Comparison of ENCODE assay signal across 19 cellular contexts in the genomic region with DNA sequence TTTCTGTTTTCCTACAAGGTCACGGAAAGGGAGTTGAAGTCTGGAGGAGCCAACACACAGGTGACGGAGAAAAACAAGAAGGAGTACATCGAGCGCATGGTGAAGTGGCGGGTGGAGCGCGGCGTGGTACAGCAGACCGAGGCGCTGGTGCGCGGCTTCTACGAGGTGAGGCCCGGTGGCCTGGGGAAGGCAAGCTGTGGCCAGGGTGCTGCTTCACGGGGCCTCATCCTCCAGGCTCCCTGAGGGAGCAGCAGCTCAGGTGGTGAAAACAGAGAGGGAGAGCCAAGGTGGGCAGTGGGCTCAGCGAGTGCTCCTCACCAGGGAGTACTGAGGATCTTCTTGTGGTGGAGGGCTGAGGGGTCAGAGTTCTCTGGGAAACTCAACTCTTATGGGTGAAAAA. TPM values are rescaled to one million over a fixed set of nuclear protein-coding genes. Genes with fewer than 3 reads are reported as not detected.
A peak's percentile ranks its signal among the peaks of the same experiment; 100 is the strongest.
DNase-seq lines count a peak whose midpoint lies in the region; ATAC-seq, FAIRE-seq and TF ChIP-seq lines count a peak whose summit lies in the region.
"Had no signal": no experiment of that assay in that cellular context is flagged by ENCODE, and none has a peak within 500 bp of the region (broad histone marks: within the 10 kb centered on the region; RNA-seq: fewer than 3 reads in every experiment).

No MANE protein-coding gene starts in this region.

- no peak overlapping the region for H2BK12ac ChIP-seq in mesenchymal stem cell (ENCODE audit: low read length in 2 of 2)

- TF ChIP-seq EP300 in K562 (IDR thresholded peaks at IDR 0.05; ENCODE audit: low read length) = no peak

- no peak overlapping the region for H3K4me2 ChIP-seq in DND-41 (ENCODE audit: insufficient read depth, low read length)
- H3K4me2 ChIP-seq in K562 (ENCODE audit: insufficient read depth, low read length) = no peak overlapping the region
- H3K4me2 ChIP-seq in mesenchymal stem cell (ENCODE audit: low read length, poor library complexity, severe bottlenecking) = no peak overlapping the region

- H4K91ac ChIP-seq in mesenchymal stem cell (ENCODE audit: low read length) = peak overlapping the region; percentile 13

- no peak overlapping the region for H3K4ac ChIP-seq in mesenchymal stem cell (ENCODE audit: low read depth in 1 of 2, low read length in 2 of 2)

- no peak overlapping the region for H2AK5ac ChIP-seq in mesenchymal stem cell (ENCODE audit: low read length, severe bottlenecking)

- no peak overlapping the region for H3K4me3 Mint-ChIP-seq in progenitor cell of endocrine pancreas (ENCODE audit: low read depth)
- H3K4me3 Mint-ChIP-seq in stimulated activated naive B cell treated with anti-CD40 and anti-IgM and Interleukin-4, amounts not matched to agents 10 μg/mL and 1 μg/mL and 100 μg/mL, for 72 hours = no peak overlapping the region
- H3K4me3 Mint-ChIP-seq: CD8-positive, alpha-beta T cell; HFFc6 had no signal

- no peak overlapping the region for H2BK15ac ChIP-seq in mesenchymal stem cell (ENCODE audit: low read depth, poor library complexity, severe bottlenecking)

- no peak overlapping the region for H4K8ac ChIP-seq in mesenchymal stem cell (ENCODE audit: low read length)

- no peaks in the 10 kb centered on the region for H3K4me1 Mint-ChIP-seq in progenitor cell of endocrine pancreas (ENCODE audit: low read depth)
- no peaks in the 10 kb centered on the region for H3K4me1 Mint-ChIP-seq in stimulated activated naive B cell treated with anti-CD40 and anti-IgM and Interleukin-4, amounts not matched to agents 10 μg/mL and 1 μg/mL and 100 μg/mL, for 72 hours

- no peak overlapping the region for H3K18ac ChIP-seq in mesenchymal stem cell (ENCODE audit: low read depth in 1 of 2, low read length in 2 of 2)

- no peak for ATAC-seq in DND-41 (ENCODE audit: insufficient read depth, low read depth)
- ATAC-seq in K562 = no peak
- no peak for ATAC-seq in GM21526 (IDR thresholded peaks at IDR 0.05; ENCODE audit: low FRiP score, unreplicated experiment)
- ATAC-seq in GM21529 (IDR thresholded peaks at IDR 0.05; ENCODE audit: unreplicated experiment) = no peak
- no peak for ATAC-seq in stimulated activated naive B cell treated with anti-CD40 and anti-IgM and Interleukin-4, amounts not matched to agents 10 μg/mL and 1 μg/mL and 100 μg/mL, for 72 hours (replicated peaks)
- ATAC-seq: CD8-positive, alpha-beta T cell; GM12878 had no signal

- H3K9ac ChIP-seq in DND-41 (ENCODE audit: low read depth, low read length) (no peak overlapping the region), K562 (ENCODE audit: insufficient read depth in 1 of 2, low read depth in 2 of 2, low read length in 2 of 2) (no peak overlapping the region), mesenchymal stem cell (ENCODE audit: low read length) (no peak overlapping the region)
- H3K9ac ChIP-seq: GM23248 had no signal

- no TSS peak for BruUV-seq in K562 (replicated peaks; lab: Mats Ljungman, UMichigan)

- H3K4me1 ChIP-seq in DND-41 (ENCODE audit: insufficient read depth, low read length) (peaks cover 40% of the 10 kb centered on the region), K562 (replicated peaks in 1 of 2; ENCODE audit: control insufficient read depth in 2 of 2, insufficient read depth in 2 of 2, low read length in 2 of 2) (peaks cover 0 to 3% of the 10 kb centered on the region in 2 experiments; a peak in 1 of 5 replicates), mesenchymal stem cell (ENCODE audit: control insufficient read depth, insufficient read depth, low read depth, low read length) (no peaks in the 10 kb centered on the region)
- H3K4me1 ChIP-seq: HAP-1 had no signal

- H2AFZ ChIP-seq in DND-41 (ENCODE audit: low read depth, low read length) = no peak overlapping the region
- H2AFZ ChIP-seq in K562 (ENCODE audit: low read depth, low read length) = no peak overlapping the region
- H2AFZ ChIP-seq in mesenchymal stem cell (ENCODE audit: low read depth, low read length) = no peak overlapping the region
- H2AFZ ChIP-seq: GM23248 had no signal

- DNase-seq in DND-41 (peak; percentile 2), K562 (ENCODE audit: extremely low read depth in 1 of 4, low spot score in 3 of 4) (no peak), mesenchymal stem cell (no peak), progenitor cell of endocrine pancreas (ENCODE audit: low spot score, unreplicated experiment) (no peak)
- no peak for DNase-seq in stimulated activated naive B cell treated with anti-CD40 and anti-IgM and Interleukin-4, amounts not matched to agents 10 μg/mL and 1 μg/mL and 100 μg/mL, for 72 hours
- DNase-seq: C1 segment of cervical spinal cord; Caco-2; CD8-positive, alpha-beta T cell; DMS153; EL; GDM1; GM23248; HFFc6 had no signal

- H3K27ac Mint-ChIP-seq in progenitor cell of endocrine pancreas = peak overlapping the region; percentile 26
- H3K27ac Mint-ChIP-seq in stimulated activated naive B cell treated with anti-CD40 and anti-IgM and Interleukin-4, amounts not matched to agents 10 μg/mL and 1 μg/mL and 100 μg/mL, for 72 hours = no peak overlapping the region
- H3K27ac Mint-ChIP-seq: CD8-positive, alpha-beta T cell; HFFc6 had no signal

- no peak overlapping the region for H2BK5ac ChIP-seq in mesenchymal stem cell (ENCODE audit: low read depth, low read length, poor library complexity, severe bottlenecking)

- no peak for TF ChIP-seq RAD21 in K562 (CRISPR knock-in tag; conservative IDR thresholded peaks at IDR 0.05 in 1 of 2, IDR thresholded peaks at IDR 0.05 in 1 of 2)

- H3K9me1 ChIP-seq in K562 (ENCODE audit: control insufficient read depth, insufficient read depth, low read length) = no peaks in the 10 kb centered on the region

- H2BK120ac ChIP-seq in mesenchymal stem cell (ENCODE audit: low read depth, low read length) = no peak overlapping the region

- intact Hi-C loops in K562 (cut with micrococcal nuclease) = no loop called here

- no peak for FAIRE-seq in K562 (lab: Jason Lieb, UNC)
- FAIRE-seq: GM12878, GM19239, H1 had no signal

- POLR2A ChIA-PET in K562 (lab: Yijun Ruan, JAX) = interaction anchor here (0.6 to 0.8 kb wide), 2 partner anchors 13 to 18 kb away, joined by 4 read pairs; no protein-coding TSS in a partner anchor

- H3K14ac ChIP-seq in mesenchymal stem cell (ENCODE audit: low read length in 2 of 2) = no peak overlapping the region

- H3K79me1 ChIP-seq in mesenchymal stem cell (replicated peaks; ENCODE audit: low read length, poor library complexity, severe bottlenecking) = no peaks in the 10 kb centered on the region

- H3K27ac ChIP-seq in DND-41 (ENCODE audit: low read length) = peak overlapping the region; percentile 17; the same call in 1 of the 2 replicates
- H3K27ac ChIP-seq in K562 (ENCODE audit: extremely low read depth, low read depth, low read length) = no peak overlapping the region
- no peak overlapping the region for H3K27ac ChIP-seq in mesenchymal stem cell (ENCODE audit: low read length, poor library complexity, severe bottlenecking)
- H3K27ac ChIP-seq: GM23248 had no signal

- H4K20me1 ChIP-seq in DND-41 (ENCODE audit: insufficient read depth, low read length) = no peaks in the 10 kb centered on the region
- no peaks in the 10 kb centered on the region for H4K20me1 ChIP-seq in K562 (replicated peaks; ENCODE audit: control insufficient read depth, insufficient read depth, low read length)

- H3K36me3 Mint-ChIP-seq in progenitor cell of endocrine pancreas (ENCODE audit: insufficient read depth) = no peaks in the 10 kb centered on the region
- peaks cover 0 to 3% of the 10 kb centered on the region in 2 donors for H3K36me3 Mint-ChIP-seq in stimulated activated naive B cell treated with anti-CD40 and anti-IgM and Interleukin-4, amounts not matched to agents 10 μg/mL and 1 μg/mL and 100 μg/mL, for 72 hours
- H3K36me3 Mint-ChIP-seq: CD8-positive, alpha-beta T cell had no signal

- H3K4me3 ChIP-seq in DND-41 (ENCODE audit: low read depth in 1 of 2, low read length in 2 of 2) (no peak overlapping the region), K562 (no peak overlapping the region), mesenchymal stem cell (ENCODE audit: insufficient read depth in 1 of 2, low read depth in 1 of 2, low read length in 2 of 2) (no peak overlapping the region)
- H3K4me3 ChIP-seq: GM12878, GM23248, HAP-1 had no signal

- H3K27me3 ChIP-seq in DND-41 (ENCODE audit: insufficient read depth, low read length, poor library complexity) = no peaks in the 10 kb centered on the region
- H3K27me3 ChIP-seq in K562 (ENCODE audit: control insufficient read depth in 2 of 2, insufficient read depth in 2 of 2, low read length in 2 of 2) = peaks cover 29 to 54% of the 10 kb centered on the region in 2 experiments
- no peaks in the 10 kb centered on the region for H3K27me3 ChIP-seq in mesenchymal stem cell (ENCODE audit: control insufficient read depth in 1 of 2, insufficient read depth in 1 of 2, low read length in 2 of 2)

- CTCF ChIA-PET in K562 (lab: Yijun Ruan, JAX; ENCODE audit: low intra/inter-chr PET ratio) = no interaction called here

- H3K27me3 Mint-ChIP-seq in progenitor cell of endocrine pancreas = peaks cover 6% of the 10 kb centered on the region
- peaks cover 31 to 37% of the 10 kb centered on the region in 2 donors for H3K27me3 Mint-ChIP-seq in stimulated activated naive B cell treated with anti-CD40 and anti-IgM and Interleukin-4, amounts not matched to agents 10 μg/mL and 1 μg/mL and 100 μg/mL, for 72 hours

- no peak overlapping the region for H3K23ac ChIP-seq in mesenchymal stem cell (ENCODE audit: low read length in 2 of 2)

- TF ChIP-seq CTCF in DND-41 (IDR thresholded peaks at IDR 0.05; ENCODE audit: borderline replicate concordance, extremely low read depth, low read length, poor library complexity, severe bottlenecking) (no peak), K562 (IDR thresholded peaks at IDR 0.05 in 2 of 3, conservative IDR thresholded peaks at IDR 0.05 in 1 of 3; ENCODE audit: insufficient read depth in 2 of 3, low read depth in 1 of 3, low read length in 3 of 3) (no peak), progenitor cell of endocrine pancreas (IDR thresholded peaks at IDR 0.05; ENCODE audit: unreplicated experiment) (no peak)

- WGBS in K562 (ENCODE audit: insufficient coverage, low coverage, missing lambda C conversion rate) = 12% methylated on average over 16 of the region's 16 CpGs
- 91% methylated on average over 7 of the region's 16 CpGs for WGBS in mesenchymal stem cell

- no peaks in the 10 kb centered on the region for H3K36me3 ChIP-seq in DND-41 (ENCODE audit: insufficient read depth, low read length)
- no peaks in the 10 kb centered on the region for H3K36me3 ChIP-seq in K562 (ENCODE audit: control insufficient read depth, insufficient read depth, low read length)
- H3K36me3 ChIP-seq in mesenchymal stem cell (ENCODE audit: control insufficient read depth in 1 of 2, insufficient read depth in 2 of 2, low read depth in 1 of 2, low read length in 2 of 2) = peaks cover 0 to 3% of the 10 kb centered on the region in 2 experiments
- H3K36me3 ChIP-seq: HAP-1 had no signal

- H3K9me3 ChIP-seq in DND-41 (ENCODE audit: insufficient read depth, low read length, severe bottlenecking) (no peaks in the 10 kb centered on the region), K562 (replicated peaks; ENCODE audit: control insufficient read depth, insufficient read depth, low read depth, low read length) (no peaks in the 10 kb centered on the region), mesenchymal stem cell (ENCODE audit: control insufficient read depth, low read length) (peaks cover 8% of the 10 kb centered on the region)
- H3K9me3 ChIP-seq: Caco-2, HAP-1 had no signal

- H3K79me2 ChIP-seq in DND-41 (ENCODE audit: insufficient read depth, low read length) (no peaks in the 10 kb centered on the region), K562 (ENCODE audit: control insufficient read depth, insufficient read depth, low read length) (no peaks in the 10 kb centered on the region)

- no peak for TF ChIP-seq POLR2A in K562 (conservative IDR thresholded peaks at IDR 0.05)

- peaks cover 9% of the 10 kb centered on the region for H3K9me3 Mint-ChIP-seq in progenitor cell of endocrine pancreas (ENCODE audit: low read depth)
- H3K9me3 Mint-ChIP-seq in stimulated activated naive B cell treated with anti-CD40 and anti-IgM and Interleukin-4, amounts not matched to agents 10 μg/mL and 1 μg/mL and 100 μg/mL, for 72 hours = peaks cover 0 to 5% of the 10 kb centered on the region in 2 donors
- H3K9me3 Mint-ChIP-seq: CD8-positive, alpha-beta T cell had no signal

- in situ Hi-C loops in K562 (cut with MboI) = no loop called here

RNA-seq across cellular contexts. Expression of a gene that starts 32.5 kb away (rescaled TPM):
- total RNA-seq in K562 (2011; cell fraction: chromatin; rRNA removed; ENCODE audit: low replicate concordance) = 5.0 and 18.0 TPM in 2 replicates
- total RNA-seq in K562 (2011; cell fraction: nucleolus; rRNA removed) = 3.5 and 4.2 TPM in 2 replicates
- total RNA-seq in K562 (2011; cell fraction: nucleoplasm; rRNA removed) = 8.7 and 17.8 TPM in 2 replicates
- total RNA-seq in K562 (2014; rRNA removed) (13.1 and 13.8 TPM in 2 replicates), K562 (2014; rRNA removed; fragmentation: Illumina TruSeq; extraction: Trizol) (16.3 and 19.5 TPM in 2 replicates), K562 (2015; rRNA removed; fragmentation: Illumina TruSeq; extraction: Trizol) (13.4 and 14.2 TPM in 2 replicates), K562 (2021) (12.3 and 13.7 TPM in 2 replicates), progenitor cell of endocrine pancreas (23.0 and 23.9 TPM in 2 replicates)
- polyA plus RNA-seq in K562 (2011; rRNA removed) (6.7 and 11.5 TPM in 2 replicates), K562 (2014; fragmentation: Illumina TruSeq; extraction: Trizol) (12.3 and 14.6 TPM in 2 replicates), K562 (2014; fragmentation: Nextera tagmentation; extraction: Ambion mirVana) (1 to 10 TPM; 3.4 to 3.5 TPM), K562 (2014; rRNA removed) (10.1 and 13.2 TPM in 2 replicates)
- polyA plus RNA-seq in K562 (2011; cell fraction: cytosol; rRNA removed) = 2.1 and 2.4 TPM in 2 replicates
- polyA plus RNA-seq in K562 (2011; cell fraction: nucleus; rRNA removed) = 4.0 and 4.7 TPM in 2 replicates
- polyA plus RNA-seq in K562 (2012) = 11.7 and 13.6 TPM in 2 replicates
- 5.5 and 6.4 TPM in 2 replicates for polyA minus RNA-seq in K562 (2011; rRNA and poly(A)+ RNA removed)
- 3.1 and 3.6 TPM in 2 replicates for polyA minus RNA-seq in K562 (2011; cell fraction: cytosol; rRNA and poly(A)+ RNA removed)
- 4.2 and 4.3 TPM in 2 replicates for polyA minus RNA-seq in K562 (2011; cell fraction: nucleus; rRNA and poly(A)+ RNA removed)
- 21.9 TPM for polyA plus RNA-seq in mesenchymal stem cell (2013, experiment 1 of 2)
- 21.5 TPM for polyA plus RNA-seq in mesenchymal stem cell (2013, experiment 2 of 2)
